Comparison of ENCODE assay signal across 8 cellular contexts in the genomic region with DNA sequence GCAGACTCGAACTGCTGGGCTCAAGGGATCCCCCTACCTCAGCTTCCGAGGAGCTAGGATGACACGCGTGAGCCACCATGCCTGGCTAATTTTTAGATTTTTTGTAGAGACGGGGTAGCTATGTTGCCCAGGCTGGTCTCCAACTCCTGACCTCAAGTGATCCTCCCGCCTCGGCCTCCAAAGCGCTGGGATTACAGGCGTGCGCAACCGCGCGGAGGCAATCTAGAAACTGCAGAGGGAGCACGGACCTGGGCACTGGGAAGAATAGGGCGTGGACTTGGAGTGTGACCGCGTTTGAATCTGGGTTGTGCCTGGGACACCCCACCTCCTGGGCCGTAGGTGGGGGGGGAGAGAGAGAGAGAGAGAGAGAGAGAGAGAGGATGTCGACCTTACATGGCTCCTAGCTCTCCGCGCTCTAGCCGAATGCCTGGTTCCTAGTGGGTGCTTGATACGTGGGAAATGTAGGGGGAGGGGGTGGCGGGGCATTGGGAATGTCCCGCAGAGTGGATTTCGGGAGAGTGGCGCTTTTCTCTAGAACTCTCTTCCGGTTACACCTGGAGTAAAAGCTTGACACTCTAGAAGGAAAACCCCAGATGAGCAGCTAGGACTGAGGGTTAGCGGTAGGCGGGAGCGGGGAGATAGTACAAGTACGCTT. TPM values are rescaled to one million over a fixed set of nuclear protein-coding genes. Genes with fewer than 3 reads are reported as not detected.
A peak's percentile ranks its signal among the peaks of the same experiment; 100 is the strongest.
DNase-seq lines count a peak whose midpoint lies in the region; ATAC-seq, FAIRE-seq and TF ChIP-seq lines count a peak whose summit lies in the region.

No MANE protein-coding gene starts in this region.

- 40% methylated on average over 32 of the region's 32 CpGs for WGBS in urinary bladder

- peaks cover 25% of the 10 kb centered on the region for H3K79me2 ChIP-seq in ACC112 (ENCODE audit: control insufficient read depth, insufficient read depth, low read length, unreplicated experiment)

- H3K27me3 ChIP-seq in ACC112 (ENCODE audit: insufficient read depth, low read length) (no peaks in the 10 kb centered on the region), bronchial epithelial cell (ENCODE audit: control insufficient read depth, insufficient read depth, low read length) (no peaks in the 10 kb centered on the region)

- ATAC-seq in HG03521 (IDR thresholded peaks at IDR 0.05; ENCODE audit: unreplicated experiment) (peak; percentile 2), GM18519 (IDR thresholded peaks at IDR 0.05; ENCODE audit: low FRiP score, unreplicated experiment) (no peak)

- peaks cover 28% of the 10 kb centered on the region for H3K4me1 ChIP-seq in ACC112 (ENCODE audit: control insufficient read depth, insufficient read depth, low read length, unreplicated experiment)
- peaks cover 1% of the 10 kb centered on the region for H3K4me1 ChIP-seq in urinary bladder (ENCODE audit: insufficient read depth)

- TF ChIP-seq CTCF in bronchial epithelial cell (IDR thresholded peaks at IDR 0.05; ENCODE audit: insufficient read depth, low read length, severe bottlenecking): no peak

- no peak for DNase-seq in GM19239 (ENCODE audit: insufficient read length, low spot score)
- DNase-seq in bronchial epithelial cell (ENCODE audit: low read depth): peak; percentile 54
- DNase-seq in medulla oblongata (ENCODE audit: extremely low spot score): peak; percentile 30
- DNase-seq in DMS79 treated with DMSO at 0.1 percent for 48 hours (lab: John Stamatoyannopoulos, UW): no peak

- peak overlapping the region; percentile 46 for H2AFZ ChIP-seq in ACC112 (ENCODE audit: low read length, unreplicated experiment)

- H3K27ac ChIP-seq in ACC112 (ENCODE audit: low read depth, low read length) (peak overlapping the region; percentile 82), urinary bladder (ENCODE audit: low read depth) (peak overlapping the region; percentile 97)

- H3K36me3 ChIP-seq in ACC112 (ENCODE audit: insufficient read depth, low read length) (no peaks in the 10 kb centered on the region), bronchial epithelial cell (ENCODE audit: control insufficient read depth, insufficient read depth, low read length) (no peaks in the 10 kb centered on the region), urinary bladder (ENCODE audit: insufficient read depth) (no peaks in the 10 kb centered on the region)

- peak overlapping the region; percentile 88 for H3K4me3 ChIP-seq in ACC112 (ENCODE audit: low read depth, low read length)
- H3K4me3 ChIP-seq in bronchial epithelial cell (ENCODE audit: low read depth, low read length): peak overlapping the region; percentile 83
- H3K4me3 ChIP-seq in urinary bladder (ENCODE audit: low read depth, low read length): peak overlapping the region; percentile 83

- FAIRE-seq in GM19239 (lab: Jason Lieb, UNC) (peak; percentile 14), bronchial epithelial cell (lab: Jason Lieb, UNC) (no peak)

RNA-seq across cellular contexts. Expression of a gene that starts 1.2 kb away (rescaled TPM):
- total RNA-seq in bronchial epithelial cell (1.6 and 3.5 TPM in 2 replicates), urinary bladder (16.5 TPM)
- 19.6 TPM for polyA plus RNA-seq in urinary bladder

Comparison
In these comparisons a context has a peak if more than half of its experiments do, and no peak if none do; other contexts are left out.
1. DNase-seq: peak in bronchial epithelial cell (single experiment) and medulla oblongata (single experiment); none in GM19239 (single experiment) and DMS79 treated with DMSO at 0.1 percent for 48 hours (single experiment).
2. Peak in every context shown above with its lines, with median percentiles within 50 percentile points of each other: H3K4me3 ChIP-seq.